8 cellular contexts compared by ENCODE assay signal in genomic region chr4:2417196-2417764, GRCh38. TPM values are rescaled to one million over a fixed set of nuclear protein-coding genes. Genes with fewer than 3 reads are reported as not detected.
DNase-seq lines count a peak whose midpoint lies in the region; ATAC-seq and TF ChIP-seq lines count a peak whose summit lies in the region.

No MANE protein-coding gene starts in this region.

- no peak for ATAC-seq in activated naive CD8-positive, alpha-beta T cell treated with anti-CD3 and anti-CD28 coated beads, Interleukin-2, amount 50 U/mL, for 24 hours

- H3K9me3 ChIP-seq in liver (ENCODE audit: control insufficient read depth in 4 of 4, low read length in 3 of 4) (no peaks in the 10 kb centered on the region), tibial artery (no peaks in the 10 kb centered on the region)

- H3K4me1 ChIP-seq in liver (ENCODE audit: control insufficient read depth in 4 of 4, insufficient read depth in 4 of 4, low read length in 3 of 4) (peaks cover 11 to 40% (median 27%) of the 10 kb centered on the region in 4 donors), tibial artery (peaks cover 0 to 48% (median 46%) of the 10 kb centered on the region in 4 donors)

- TF ChIP-seq CTCF in liver (IDR thresholded peaks at IDR 0.05; ENCODE audit: low read depth, low read length, missing input control) (no peak), tibial artery (IDR thresholded peaks at IDR 0.05) (no peak)

- peak overlapping the region; percentile 77 for H3K4me3 Mint-ChIP-seq in activated naive CD8-positive, alpha-beta T cell treated with anti-CD3 and anti-CD28 coated beads, Interleukin-2, amount 50 U/mL, for 24 hours

- H3K27me3 ChIP-seq in liver (ENCODE audit: control insufficient read depth in 4 of 4, insufficient read depth in 4 of 4, low read length in 3 of 4) (no peaks in the 10 kb centered on the region), tibial artery (peaks cover 0 to 27% of the 10 kb centered on the region in 2 donors)

- no peak overlapping the region for H3K27ac Mint-ChIP-seq in activated naive CD8-positive, alpha-beta T cell treated with anti-CD3 and anti-CD28 coated beads, Interleukin-2, amount 50 U/mL, for 24 hours

- peaks cover 54% of the 10 kb centered on the region for H3K27me3 Mint-ChIP-seq in activated naive CD8-positive, alpha-beta T cell treated with anti-CD3 and anti-CD28 coated beads, Interleukin-2, amount 50 U/mL, for 24 hours

- H3K4me1 Mint-ChIP-seq in activated naive CD8-positive, alpha-beta T cell treated with anti-CD3 and anti-CD28 coated beads, Interleukin-2, amount 50 U/mL, for 24 hours, result peaks cover 55% of the 10 kb centered on the region

- H3K36me3 Mint-ChIP-seq in activated naive CD8-positive, alpha-beta T cell treated with anti-CD3 and anti-CD28 coated beads, Interleukin-2, amount 50 U/mL, for 24 hours (ENCODE audit: low read depth), result no peaks in the 10 kb centered on the region

- TF ChIP-seq RAD21 in liver (IDR thresholded peaks at IDR 0.05), result no peak

- no peak overlapping the region for H3K9ac ChIP-seq in liver (ENCODE audit: low read depth in 1 of 2, low read length in 2 of 2)

- under 1% methylated on average over 63 of the region's 63 CpGs for WGBS in liver

- H3K27ac ChIP-seq in liver (ENCODE audit: low read depth in 1 of 2, low read length in 2 of 2), result no peak overlapping the region
- no peak overlapping the region for H3K27ac ChIP-seq in tibial artery

- H3K36me3 ChIP-seq in liver (ENCODE audit: control insufficient read depth in 4 of 4, insufficient read depth in 3 of 4, low read depth in 1 of 4, low read length in 3 of 4) (no peaks in the 10 kb centered on the region), tibial artery (no peaks in the 10 kb centered on the region)

- H3K4me3 ChIP-seq in liver (ENCODE audit: low read depth in 1 of 3, low read length in 3 of 3) (peak overlapping the region in 2 of 3 donors; percentile 55 to 84), tibial artery (peak overlapping the region; percentile 56 to 67)

- intact Hi-C loops in tibial artery (cut with DNase I; ENCODE audit: low total_unique reads), result loop anchor here (5.0 to 10.0 kb wide), 3 partner anchors 45 to 175 kb away; partner anchors contain the start of genes FAM193A, HAUS3 and POLN

- H3K9me3 Mint-ChIP-seq in activated naive CD8-positive, alpha-beta T cell treated with anti-CD3 and anti-CD28 coated beads, Interleukin-2, amount 50 U/mL, for 24 hours, result no peaks in the 10 kb centered on the region

- DNase-seq in activated T-cell treated with anti-CD3 and anti-CD28 coated beads for 48 hours (ENCODE audit: low read depth), result peak; percentile 22
- DNase-seq in activated T-cell treated with anti-CD3 and anti-CD28 coated beads for 4 hours, result no peak
- peak; percentile 16 for DNase-seq in activated naive CD8-positive, alpha-beta T cell treated with anti-CD3 and anti-CD28 coated beads, Interleukin-2, amount 50 U/mL, for 24 hours
- no peak for DNase-seq in tibial artery
- DNase-seq in HPDE6-E6E7 (ENCODE audit: extremely low spot score), result no peak
- DNase-seq in cortex of kidney (lab: John Stamatoyannopoulos, UW), result no peak
- no peak for DNase-seq in NCI-H1436 treated with DMSO at 0.1 percent for 48 hours (lab: John Stamatoyannopoulos, UW)

TF ChIP-seq in liver, 16 proteins besides CTCF, POLR2A, EP300 and RAD21:
- TF ChIP-seq FOXA2 (IDR thresholded peaks at IDR 0.05), result no peak
- TF ChIP-seq EGR1 (IDR thresholded peaks at IDR 0.05; ENCODE audit: low read depth in 2 of 2), result no peak
- TF ChIP-seq HNF4G (IDR thresholded peaks at IDR 0.05), result no peak
- no peak for TF ChIP-seq YY1 (IDR thresholded peaks at IDR 0.05)
- no peak for TF ChIP-seq GABPA (IDR thresholded peaks at IDR 0.05 in 1 of 2, conservative IDR thresholded peaks at IDR 0.05 in 1 of 2)

RNA-seq across cellular contexts. Expression of gene ZFYVE28, which starts 1.2 kb away (rescaled TPM):
- total RNA-seq in liver, result 1 to 10 TPM; 2.3 to 6.1 TPM
- polyA plus RNA-seq in liver, result 1 to 10 TPM; 2.0 to 3.0 TPM

RNA-seq across cellular contexts. Expression of gene CFAP99, which starts 1.5 kb away (rescaled TPM):
- under 1 TPM in 1 of 2 donors, not detected in 1; 0.33 TPM for total RNA-seq in liver
- polyA plus RNA-seq in liver, result under 1 TPM in 1 of 2 donors, not detected in 1; 0.36 TPM

RNA-seq across cellular contexts. Expression of gene RNF4, which starts 51.6 kb away (rescaled TPM):
- total RNA-seq in liver, result 10 to 100 TPM; 17.1 to 31.0 TPM
- polyA plus RNA-seq in liver, result 10 to 100 TPM; 13.0 to 17.3 TPM

Comparison
In these comparisons a context has a peak if more than half of its experiments do, and no peak if none do; other contexts are left out.
1. DNase-seq: peak in activated T-cell treated with anti-CD3 and anti-CD28 coated beads for 48 hours (single experiment) and activated naive CD8-positive, alpha-beta T cell treated with anti-CD3 and anti-CD28 coated beads, Interleukin-2, amount 50 U/mL, for 24 hours (single experiment); none in activated T-cell treated with anti-CD3 and anti-CD28 coated beads for 4 hours (single experiment), tibial artery (0 of 2), HPDE6-E6E7 (single experiment), cortex of kidney (single experiment) and NCI-H1436 treated with DMSO at 0.1 percent for 48 hours (single experiment).